In the genomic region with DNA sequence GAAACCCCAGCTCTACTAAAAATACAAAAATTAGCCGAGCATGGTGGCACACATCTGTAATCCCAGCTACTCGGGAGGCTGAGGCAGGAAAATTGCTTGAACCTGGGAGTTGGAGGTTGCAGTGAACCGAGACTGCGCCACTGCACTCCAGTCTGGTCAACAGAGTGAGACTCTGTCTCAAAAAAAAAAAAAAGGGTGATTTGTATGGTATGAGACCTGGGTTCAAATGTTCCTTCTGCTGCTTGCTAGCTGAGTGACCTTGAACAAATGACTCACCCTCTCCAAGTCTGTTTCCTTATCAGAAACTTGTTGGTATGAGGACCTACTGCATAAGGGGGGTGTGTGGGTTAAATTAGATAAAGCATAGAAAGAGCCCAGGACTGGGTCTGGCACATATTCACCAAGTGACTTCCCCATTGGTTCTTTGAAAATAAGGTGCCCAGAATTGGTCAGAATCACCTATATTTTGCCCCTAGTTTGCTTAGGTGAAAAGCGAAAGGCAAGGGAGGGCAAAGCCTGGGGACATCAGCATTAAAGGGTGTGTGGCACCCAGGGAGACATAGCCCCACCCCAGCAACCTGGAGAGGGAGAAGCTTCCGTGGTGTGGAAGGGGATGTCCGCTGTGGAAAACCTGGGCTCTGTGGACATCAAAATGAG, we compare ENCODE assay signal across 1 cellular context.
A peak's percentile ranks its signal among the peaks of the same experiment; 100 is the strongest.
TF ChIP-seq lines count a peak whose summit lies in the region.

No MANE protein-coding gene starts in this region.

TF ChIP-seq in GM12878, 131 proteins besides CTCF, POLR2A, EP300 and RAD21:
- TF ChIP-seq SPI1 (IDR thresholded peaks at IDR 0.05; ENCODE audit: borderline replicate concordance, insufficient read depth, low read depth, low read length) (0 out of 2 replicates have a peak, but pooled peaks have one; percentile 6), ZNF274 (IDR thresholded peaks at IDR 0.05; ENCODE audit: insufficient read depth, insufficient read length) (no peak)
